In the genomic region with DNA sequence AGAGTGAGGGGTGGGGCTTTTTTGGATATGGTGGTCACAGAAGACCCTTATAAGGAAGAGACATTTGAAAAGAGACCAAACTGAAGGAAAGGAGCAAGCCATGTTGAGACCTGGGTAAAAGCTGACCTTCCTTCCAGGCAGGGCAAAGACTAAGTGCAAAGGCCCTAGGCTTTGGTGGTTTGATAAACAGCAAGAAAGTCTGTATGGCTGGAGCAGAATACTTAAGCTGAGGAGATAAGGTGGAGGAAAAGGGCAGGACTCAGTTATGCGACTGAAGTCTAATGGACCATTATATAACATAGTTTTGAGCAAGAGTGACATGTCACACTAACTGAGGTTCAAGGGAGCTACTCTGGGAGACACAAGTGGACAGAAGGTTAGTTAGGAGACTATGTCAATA, we compare ENCODE assay signal across 21 cellular contexts. TPM values are rescaled to one million over a fixed set of nuclear protein-coding genes. Genes with fewer than 3 reads are reported as not detected.
DNase-seq lines count a peak whose midpoint lies in the region; ATAC-seq, FAIRE-seq and TF ChIP-seq lines count a peak whose summit lies in the region.
"Had no signal": no experiment of that assay in that cellular context is flagged by ENCODE, and none has a peak within 500 bp of the region (broad histone marks: within the 10 kb centered on the region; RNA-seq: fewer than 3 reads in every experiment).

No MANE protein-coding gene starts in this region.

- no peaks in the 10 kb centered on the region for H3K9me3 ChIP-seq in HepG2 (ENCODE audit: low read length)
- no peaks in the 10 kb centered on the region for H3K9me3 ChIP-seq in right lobe of liver
- H3K9me3 ChIP-seq in duodenal mucosa (ENCODE audit: control insufficient read depth in 1 of 2, low read length in 2 of 2), result no peaks in the 10 kb centered on the region
- H3K9me3 ChIP-seq in mucosa of rectum (ENCODE audit: control insufficient read depth in 2 of 2, low read length in 2 of 2), result no peaks in the 10 kb centered on the region
- H3K9me3 ChIP-seq: gastroesophageal sphincter had no signal

- H3K27me3 ChIP-seq in HepG2 (ENCODE audit: control insufficient read depth in 1 of 2, insufficient read depth in 2 of 2, low read length in 2 of 2) (no peaks in the 10 kb centered on the region), right lobe of liver (no peaks in the 10 kb centered on the region), duodenal mucosa (ENCODE audit: control insufficient read depth in 1 of 2, insufficient read depth in 2 of 2, low read length in 2 of 2) (no peaks in the 10 kb centered on the region), mucosa of rectum (ENCODE audit: control insufficient read depth in 2 of 2, insufficient read depth in 2 of 2, low read length in 2 of 2) (no peaks in the 10 kb centered on the region)
- H3K27me3 ChIP-seq: cardiac muscle cell, gastroesophageal sphincter had no signal

- H3K36me3 ChIP-seq in HepG2 (replicated peaks in 1 of 2; ENCODE audit: control insufficient read depth in 1 of 2, insufficient read depth in 2 of 2, low read length in 2 of 2) (no peaks in the 10 kb centered on the region), right lobe of liver (no peaks in the 10 kb centered on the region), duodenal mucosa (ENCODE audit: control insufficient read depth in 1 of 2, insufficient read depth in 2 of 2, low read length in 2 of 2) (no peaks in the 10 kb centered on the region), mucosa of rectum (ENCODE audit: control insufficient read depth in 2 of 2, insufficient read depth in 2 of 2, low read length in 2 of 2) (no peaks in the 10 kb centered on the region)
- H3K36me3 ChIP-seq: cardiac muscle cell, gastroesophageal sphincter had no signal

- in situ Hi-C loops in HepG2 (cut with HindIII; ENCODE audit: extremely low pct_ligation_motif_present, low pct_unique_long_range_greater_than_20kb), result no loop called here

- peak; percentile 60 for DNase-seq in HepG2 (ENCODE audit: low spot score)
- DNase-seq in right lobe of liver, result no peak
- no peak for DNase-seq in SKM-1 (lab: John Stamatoyannopoulos, UW; ENCODE audit: unreplicated experiment)
- DNase-seq in NCI-H1092 treated with DMSO at 0.1 percent for 48 hours (lab: John Stamatoyannopoulos, UW), result no peak
- no peak for DNase-seq in activated T-helper 2 cell treated with anti-CD3 and anti-CD28 coated beads, Interferon-gamma antibody, Interleukin-2, Interleukin-4, amounts not matched to agents 10 μg/mL and 5 μg/mL and 100 μg/mL, durations not matched to agents 14 hours and 24 hours and 36 hours (ENCODE audit: low spot score)
- DNase-seq: activated CD4-positive, alpha-beta T cell treated with anti-CD3 and anti-CD28 coated beads for 4 hours; CD8-positive, alpha-beta memory T cell; NCI-H2081; NCI-H526; stimulated activated naive CD8-positive, alpha-beta T cell treated with anti-CD3 and anti-CD28 coated beads, Interleukin-15, amount 100 ng/mL, for 72 hours had no signal

- H2AFZ ChIP-seq in HepG2 (ENCODE audit: low read length), result no peak overlapping the region
- H2AFZ ChIP-seq: parathyroid adenoma had no signal

- H3K9me3 Mint-ChIP-seq in activated T-helper 2 cell treated with anti-CD3 and anti-CD28 coated beads, Interferon-gamma antibody, Interleukin-2, Interleukin-4, amounts not matched to agents 10 μg/mL and 5 μg/mL and 100 μg/mL, durations not matched to agents 14 hours and 24 hours and 36 hours, result no peaks in the 10 kb centered on the region
- H3K9me3 Mint-ChIP-seq: CD8-positive, alpha-beta memory T cell; stimulated activated naive CD8-positive, alpha-beta T cell treated with anti-CD3 and anti-CD28 coated beads, Interleukin-15, amount 100 ng/mL, for 72 hours; T-helper 1 cell treated with Interleukin-12 subunit alpha and Interleukin-12 subunit beta and Interleukin-4 antibody, amounts not matched to agents 30 μg/mL and 1 μg/mL, for 36 hours had no signal

- H3K9ac ChIP-seq in HepG2 (ENCODE audit: insufficient read depth, low read depth, low read length), result peak overlapping the region; percentile 54
- peak overlapping the region in 1 of 2 donors; percentile 29 for H3K9ac ChIP-seq in duodenal mucosa (ENCODE audit: low read depth in 1 of 2, low read length in 2 of 2)
- H3K9ac ChIP-seq in mucosa of rectum (ENCODE audit: low read depth in 1 of 2, low read length in 2 of 2), result peak overlapping the region in 1 of 2 donors; percentile 68
- H3K9ac ChIP-seq: parathyroid adenoma had no signal

- no peak for FAIRE-seq in HepG2 (lab: Jason Lieb, UNC)
- FAIRE-seq: A204.1, endometrium, GM12891 had no signal

- POLR2A ChIA-PET in HepG2 (lab: Yijun Ruan, JAX), result interaction anchor here (1.0 to 3.5 kb wide), 3 partner anchors 10 to 241 kb away, joined by 4 to 20 read pairs (median 4); a partner anchor contains a TSS

- no peaks in the 10 kb centered on the region for H4K20me1 ChIP-seq in HepG2 (ENCODE audit: insufficient read depth, low read length)

- H3K4me3 ChIP-seq in HepG2 (replicated peaks in 1 of 3; ENCODE audit: insufficient read depth in 1 of 3, low read depth in 2 of 3, low read length in 3 of 3) (peak overlapping the region in 1 of 3 experiments; percentile 5; a peak in 2 of 6 replicates), right lobe of liver (no peak overlapping the region), duodenal mucosa (ENCODE audit: low read depth in 1 of 2, low read length in 2 of 2) (no peak overlapping the region), mucosa of rectum (ENCODE audit: low read length in 2 of 2) (peak overlapping the region in 1 of 2 donors; percentile 14)
- H3K4me3 ChIP-seq: cardiac muscle cell, gastroesophageal sphincter had no signal

- H3K4me2 ChIP-seq in HepG2 (ENCODE audit: low read depth, low read length), result peak overlapping the region; percentile 53

- peaks cover 6% of the 10 kb centered on the region for H3K79me2 ChIP-seq in HepG2 (ENCODE audit: insufficient read depth, low read length)

- H3K27ac Mint-ChIP-seq in activated T-helper 2 cell treated with anti-CD3 and anti-CD28 coated beads, Interferon-gamma antibody, Interleukin-2, Interleukin-4, amounts not matched to agents 10 μg/mL and 5 μg/mL and 100 μg/mL, durations not matched to agents 14 hours and 24 hours and 36 hours, result no peak overlapping the region
- H3K27ac Mint-ChIP-seq: activated naive CD4-positive, alpha-beta T cell treated with anti-CD3 and anti-CD28 coated beads, Interleukin-2, amount 50 U/mL, for 72 hours; CD8-positive, alpha-beta memory T cell; stimulated activated naive CD8-positive, alpha-beta T cell treated with anti-CD3 and anti-CD28 coated beads, Interleukin-15, amount 100 ng/mL, for 72 hours; T-helper 1 cell treated with Interleukin-12 subunit alpha and Interleukin-12 subunit beta and Interleukin-4 antibody, amounts not matched to agents 30 μg/mL and 1 μg/mL, for 36 hours had no signal

- TF ChIP-seq CTCF in HepG2 (CRISPR knock-in tag; IDR thresholded peaks at IDR 0.05), result no peak
- no peak for TF ChIP-seq CTCF in right lobe of liver (IDR thresholded peaks at IDR 0.05)

- no peak overlapping the region for H3K4me3 Mint-ChIP-seq in activated T-helper 2 cell treated with anti-CD3 and anti-CD28 coated beads, Interferon-gamma antibody, Interleukin-2, Interleukin-4, amounts not matched to agents 10 μg/mL and 5 μg/mL and 100 μg/mL, durations not matched to agents 14 hours and 24 hours and 36 hours (ENCODE audit: low read depth)
- H3K4me3 Mint-ChIP-seq: CD8-positive, alpha-beta memory T cell; stimulated activated naive CD8-positive, alpha-beta T cell treated with anti-CD3 and anti-CD28 coated beads, Interleukin-15, amount 100 ng/mL, for 72 hours; T-helper 1 cell treated with Interleukin-12 subunit alpha and Interleukin-12 subunit beta and Interleukin-4 antibody, amounts not matched to agents 30 μg/mL and 1 μg/mL, for 36 hours had no signal

- H3K4me1 Mint-ChIP-seq in activated T-helper 2 cell treated with anti-CD3 and anti-CD28 coated beads, Interferon-gamma antibody, Interleukin-2, Interleukin-4, amounts not matched to agents 10 μg/mL and 5 μg/mL and 100 μg/mL, durations not matched to agents 14 hours and 24 hours and 36 hours (ENCODE audit: low read depth), result no peaks in the 10 kb centered on the region
- H3K4me1 Mint-ChIP-seq: CD8-positive, alpha-beta memory T cell; stimulated activated naive CD8-positive, alpha-beta T cell treated with anti-CD3 and anti-CD28 coated beads, Interleukin-15, amount 100 ng/mL, for 72 hours had no signal

- peaks cover 88% of the 10 kb centered on the region for H3K4me1 ChIP-seq in HepG2 (ENCODE audit: insufficient read depth, low read length)
- H3K4me1 ChIP-seq in right lobe of liver, result peaks cover 0 to 50% (median 23%) of the 10 kb centered on the region in 4 donors
- H3K4me1 ChIP-seq in duodenal mucosa (ENCODE audit: control insufficient read depth in 1 of 2, insufficient read depth in 2 of 2, low read length in 2 of 2), result peaks cover 42 to 71% of the 10 kb centered on the region in 2 donors
- peaks cover 31 to 60% of the 10 kb centered on the region in 2 donors for H3K4me1 ChIP-seq in mucosa of rectum (ENCODE audit: control insufficient read depth in 2 of 2, insufficient read depth in 2 of 2, low read length in 2 of 2)

- CTCF ChIA-PET in HepG2 (lab: Yijun Ruan, JAX; ENCODE audit: low intra/inter-chr PET ratio, low total read pairs), result no interaction called here

- 17% methylated on average over 1 of the region's 1 CpG for WGBS in HepG2 (ENCODE audit: low lambda C conversion rate)
- WGBS in right lobe of liver (ENCODE audit: insufficient coverage, low coverage, low lambda C conversion rate, missing lambda C conversion rate), result 42% methylated on average over 1 of the region's 1 CpG

- no peak for TF ChIP-seq RAD21 in HepG2 (CRISPR knock-in tag; IDR thresholded peaks at IDR 0.05)

- intact Hi-C loops in HepG2 (cut with micrococcal nuclease; ENCODE audit: unreplicated experiment) (loop anchor here (2.0 to 5.0 kb wide), 2 partner anchors 18 to 178 kb away; no protein-coding TSS in a partner anchor), right lobe of liver (cut with DNase I) (no loop called here)
- intact Hi-C loops in activated T-helper 2 cell treated with anti-CD3 and anti-CD28 coated beads, Interferon-gamma antibody, Interleukin-2, Interleukin-4, amounts not matched to agents 10 μg/mL and 5 μg/mL and 100 μg/mL, durations not matched to agents 14 hours and 24 hours and 36 hours (cut with micrococcal nuclease), result no loop called here

- no TSS peak for BruUV-seq in HepG2 (replicated peaks; lab: Mats Ljungman, UMichigan)

- TF ChIP-seq POLR2A in HepG2 (IDR thresholded peaks at IDR 0.05; ENCODE audit: insufficient read depth in 1 of 2, low read depth in 2 of 2, low read length in 2 of 2), result no peak
- no peak for TF ChIP-seq POLR2A in right lobe of liver (IDR thresholded peaks at IDR 0.05)

- no peaks in the 10 kb centered on the region for H3K36me3 Mint-ChIP-seq in activated T-helper 2 cell treated with anti-CD3 and anti-CD28 coated beads, Interferon-gamma antibody, Interleukin-2, Interleukin-4, amounts not matched to agents 10 μg/mL and 5 μg/mL and 100 μg/mL, durations not matched to agents 14 hours and 24 hours and 36 hours (ENCODE audit: low read depth)
- H3K36me3 Mint-ChIP-seq: activated naive CD4-positive, alpha-beta T cell treated with anti-CD3 and anti-CD28 coated beads, Interleukin-2, amount 50 U/mL, for 72 hours; CD8-positive, alpha-beta memory T cell had no signal

- H3K27ac ChIP-seq in HepG2 (ENCODE audit: extremely low read length, insufficient read depth, low read length) (peak overlapping the region; percentile 77), right lobe of liver (peak overlapping the region in 1 of 3 donors; percentile 24), duodenal mucosa (ENCODE audit: low read depth, low read length) (peak overlapping the region; percentile 26), mucosa of rectum (ENCODE audit: low read depth in 2 of 2, low read length in 2 of 2) (peak overlapping the region; percentile 90 to 95)
- H3K27ac ChIP-seq: cardiac muscle cell, gastroesophageal sphincter, parathyroid adenoma had no signal

- TF ChIP-seq EP300 in HepG2 (IDR thresholded peaks at IDR 0.05; ENCODE audit: low read depth in 2 of 2, low read length in 2 of 2) (peak in 1 of 2 experiments; percentile 19; a peak in 1 of 4 replicates), HepG2 (CRISPR knock-in tag; IDR thresholded peaks at IDR 0.05; ENCODE audit: borderline replicate concordance) (no peak)

- peaks cover 16% of the 10 kb centered on the region for H3K27me3 Mint-ChIP-seq in activated T-helper 2 cell treated with anti-CD3 and anti-CD28 coated beads, Interferon-gamma antibody, Interleukin-2, Interleukin-4, amounts not matched to agents 10 μg/mL and 5 μg/mL and 100 μg/mL, durations not matched to agents 14 hours and 24 hours and 36 hours (ENCODE audit: low read depth)

- ATAC-seq in HepG2, result peak; percentile 27
- no peak for ATAC-seq in right lobe of liver
- ATAC-seq in GM21619 (IDR thresholded peaks at IDR 0.05; ENCODE audit: unreplicated experiment), result no peak
- ATAC-seq: activated naive CD4-positive, alpha-beta T cell treated with anti-CD3 and anti-CD28 coated beads, Interleukin-2, amount 50 U/mL, for 72 hours; gastroesophageal sphincter; stimulated activated naive CD8-positive, alpha-beta T cell treated with anti-CD3 and anti-CD28 coated beads, Interleukin-15, amount 100 ng/mL, for 72 hours had no signal

RNA-seq across cellular contexts. Expression of a gene that starts 20.0 kb away (rescaled TPM):
- 3.2 and 3.8 TPM in 2 replicates for total RNA-seq in HepG2 (2016; rRNA removed; fragmentation: Illumina TruSeq; extraction: Trizol)
- total RNA-seq in HepG2 (2016; cell fraction: cytosol; rRNA removed; fragmentation: Illumina TruSeq; extraction: Trizol; ENCODE audit: low read depth), result 1.3 and 2.3 TPM in 2 replicates
- 3.0 and 3.3 TPM in 2 replicates for total RNA-seq in HepG2 (2016; cell fraction: insoluble cytoplasmic fraction; rRNA removed; fragmentation: Illumina TruSeq; extraction: Trizol)
- total RNA-seq in HepG2 (2016; cell fraction: membrane; rRNA removed; fragmentation: Illumina TruSeq; extraction: Trizol), result 2.4 and 2.6 TPM in 2 replicates
- total RNA-seq in HepG2 (2016; cell fraction: nucleus; rRNA removed; fragmentation: Illumina TruSeq; extraction: Trizol), result 7.0 and 12.0 TPM in 2 replicates
- polyA plus RNA-seq in HepG2 (2011; rRNA removed), result 3.1 and 3.2 TPM in 2 replicates
- polyA plus RNA-seq in HepG2 (2011; cell fraction: cytosol; rRNA removed), result 1.9 and 2.5 TPM in 2 replicates
- 5.0 and 7.8 TPM in 2 replicates for polyA plus RNA-seq in HepG2 (2011; cell fraction: nucleus; rRNA removed)
- 1.9 and 2.2 TPM in 2 replicates for polyA plus RNA-seq in HepG2 (2012)
- 0.23 and 0.25 TPM in 2 replicates for polyA plus RNA-seq in HepG2 (2016; cell fraction: cytosol; fragmentation: Illumina TruSeq; extraction: Trizol; ENCODE audit: low read depth)
- 2.4 and 2.7 TPM in 2 replicates for polyA plus RNA-seq in HepG2 (2016; cell fraction: insoluble cytoplasmic fraction; fragmentation: Illumina TruSeq; extraction: Trizol; ENCODE audit: low read depth)
- polyA plus RNA-seq in HepG2 (2016; cell fraction: membrane; fragmentation: Illumina TruSeq; extraction: Trizol; ENCODE audit: low read depth), result 0.74 and 0.91 TPM in 2 replicates
- polyA plus RNA-seq in HepG2 (2016; cell fraction: nucleus; fragmentation: Illumina TruSeq; extraction: Trizol; ENCODE audit: insufficient read depth, low read depth), result 2.8 and 3.6 TPM in 2 replicates
- polyA minus RNA-seq in HepG2 (2011; rRNA and poly(A)+ RNA removed; ENCODE audit: low replicate concordance), result 25.0 and 59.0 TPM in 2 replicates
- polyA minus RNA-seq in HepG2 (2011; cell fraction: cytosol; rRNA and poly(A)+ RNA removed), result 4.5 and 7.2 TPM in 2 replicates
- 26.3 and 31.1 TPM in 2 replicates for polyA minus RNA-seq in HepG2 (2011; cell fraction: nucleus; rRNA and poly(A)+ RNA removed)
- 10 to 100 TPM in 1 of 6 experiments, 1 to 10 TPM in 5; 5.5 to 11.0 (median 7.3) TPM for total RNA-seq in right lobe of liver
- total RNA-seq in activated T-helper 2 cell treated with anti-CD3 and anti-CD28 coated beads, Interferon-gamma antibody, Interleukin-2, Interleukin-4, amounts not matched to agents 10 μg/mL and 5 μg/mL and 100 μg/mL, durations not matched to agents 14 hours and 24 hours and 36 hours, result 1.1 and 1.4 TPM in 2 replicates
- polyA plus RNA-seq: CD8-positive, alpha-beta memory T cell had no signal
